8 cellular contexts compared by ENCODE assay signal in the genomic region with DNA sequence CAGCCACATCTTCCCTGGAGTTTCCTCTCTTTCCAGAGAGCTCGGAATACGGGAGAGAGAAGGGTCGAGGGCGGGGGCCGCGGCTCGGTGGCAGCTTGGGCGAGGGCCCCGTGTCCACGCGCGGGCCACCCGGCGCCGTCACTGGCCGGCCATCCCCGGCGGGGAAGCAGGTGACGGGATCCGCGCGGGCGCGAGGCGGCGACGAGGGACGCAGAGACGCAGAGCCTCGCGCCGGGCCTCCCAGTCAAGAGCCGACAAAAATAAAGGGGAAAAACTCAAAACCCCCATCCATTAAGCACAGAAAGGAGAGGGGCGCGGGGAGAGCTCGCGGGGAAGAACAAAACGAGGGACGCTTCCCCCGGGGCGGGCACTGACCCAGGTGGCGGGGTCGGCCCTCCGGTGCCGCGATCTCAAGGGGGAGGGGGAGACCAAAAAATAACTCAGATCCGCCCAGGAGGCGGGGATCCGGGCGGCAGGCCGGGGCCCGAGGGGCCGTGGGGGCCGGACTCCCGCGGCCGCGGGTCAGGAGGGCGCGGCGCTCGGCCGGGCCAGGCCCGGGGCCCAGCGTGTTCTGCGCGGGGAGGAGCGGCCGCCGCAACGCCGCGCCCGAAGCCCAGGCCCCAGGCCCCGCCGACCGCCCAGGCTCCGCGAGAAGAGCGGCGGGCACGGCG. TPM values are rescaled to one million over a fixed set of nuclear protein-coding genes. Genes with fewer than 3 reads are reported as not detected.
DNase-seq lines count a peak whose midpoint lies in the region; ATAC-seq and TF ChIP-seq lines count a peak whose summit lies in the region.

No MANE protein-coding gene starts in this region.

- peaks cover 37% of the 10 kb centered on the region for H3K4me1 Mint-ChIP-seq in activated naive CD8-positive, alpha-beta T cell treated with anti-CD3 and anti-CD28 coated beads, Interleukin-2, amount 50 U/mL, for 24 hours

- peak overlapping the region; percentile 88 for H3K4me3 Mint-ChIP-seq in activated naive CD8-positive, alpha-beta T cell treated with anti-CD3 and anti-CD28 coated beads, Interleukin-2, amount 50 U/mL, for 24 hours

- peaks cover 19 to 23% (median 22%) of the 10 kb centered on the region in 11 experiments; a peak in 21 of 22 replicates for H3K36me3 ChIP-seq in BLaER1 treated with 17β-estradiol and CSF1 and Interleukin-3, amounts not matched to agents 10 nM and 100 nM

- peak overlapping the region; percentile 92 for H3K27ac Mint-ChIP-seq in activated naive CD8-positive, alpha-beta T cell treated with anti-CD3 and anti-CD28 coated beads, Interleukin-2, amount 50 U/mL, for 24 hours

- under 1% methylated on average over 83 of the region's 83 CpGs for WGBS in right cardiac atrium

- intact Hi-C loops in right cardiac atrium (cut with DNase I): loop anchor here in 2 of 4 donors (5.0 to 10.0 kb wide), 3 partner anchors 58 to 82 kb away; a partner anchor contains a TSS

- peaks cover 0 to 36% (median 17%) of the 10 kb centered on the region in 11 experiments; a peak in 8 of 22 replicates for H4K20me1 ChIP-seq in BLaER1 treated with 17β-estradiol and CSF1 and Interleukin-3, amounts not matched to agents 10 nM and 100 nM

- ATAC-seq in HG03342 (IDR thresholded peaks at IDR 0.05; ENCODE audit: unreplicated experiment): peak; percentile 35
- peak; percentile 9 for ATAC-seq in SK-N-SH treated with all-trans-retinoic acid at 6 μM for 48 hours
- peak; percentile 24 for ATAC-seq in activated naive CD8-positive, alpha-beta T cell treated with anti-CD3 and anti-CD28 coated beads, Interleukin-2, amount 50 U/mL, for 24 hours
- peak; percentile 44 to 78 for ATAC-seq in right cardiac atrium

- H3K4me1 ChIP-seq in BLaER1 treated with 17β-estradiol and CSF1 and Interleukin-3, amounts not matched to agents 10 nM and 100 nM: peaks cover 4 to 32% (median 20%) of the 10 kb centered on the region in 10 experiments; a peak in 19 of 20 replicates
- H3K4me1 ChIP-seq in right cardiac atrium (ENCODE audit: control insufficient read depth, insufficient read depth, low read length): no peaks in the 10 kb centered on the region

- peak; percentile 10 for DNase-seq in GM19240 (ENCODE audit: insufficient read length, low spot score)
- DNase-seq in activated naive CD8-positive, alpha-beta T cell treated with anti-CD3 and anti-CD28 coated beads, Interleukin-2, amount 50 U/mL, for 24 hours: peak; percentile 64
- DNase-seq in right cardiac atrium: peak; percentile 68 to 85 (median 84)
- peak; percentile 82 for DNase-seq in retina
- no peak for DNase-seq in kidney tubule cell (ENCODE audit: low spot score)

- H3K27me3 ChIP-seq in BLaER1 treated with 17β-estradiol and CSF1 and Interleukin-3, amounts not matched to agents 10 nM and 100 nM: no peaks in the 10 kb centered on the region
- H3K27me3 ChIP-seq in right cardiac atrium (ENCODE audit: control insufficient read depth, insufficient read depth): no peaks in the 10 kb centered on the region

- H3K36me3 Mint-ChIP-seq in activated naive CD8-positive, alpha-beta T cell treated with anti-CD3 and anti-CD28 coated beads, Interleukin-2, amount 50 U/mL, for 24 hours (ENCODE audit: low read depth): peaks cover 9% of the 10 kb centered on the region

- no peaks in the 10 kb centered on the region for H3K27me3 Mint-ChIP-seq in activated naive CD8-positive, alpha-beta T cell treated with anti-CD3 and anti-CD28 coated beads, Interleukin-2, amount 50 U/mL, for 24 hours

- peak overlapping the region; percentile 94 to 99 (median 96) for H3K27ac ChIP-seq in BLaER1 treated with 17β-estradiol and CSF1 and Interleukin-3, amounts not matched to agents 10 nM and 100 nM
- H3K27ac ChIP-seq in right cardiac atrium (ENCODE audit: low read length): peak overlapping the region; percentile 97

- H3K9ac ChIP-seq in BLaER1 treated with 17β-estradiol and CSF1 and Interleukin-3, amounts not matched to agents 10 nM and 100 nM: peak overlapping the region; percentile 93 to 99 (median 97)

- H3K4me3 ChIP-seq in BLaER1 treated with 17β-estradiol and CSF1 and Interleukin-3, amounts not matched to agents 10 nM and 100 nM: peak overlapping the region; percentile 85 to 97 (median 88)
- peak overlapping the region; percentile 82 for H3K4me3 ChIP-seq in right cardiac atrium (ENCODE audit: low read length)

- H3K9me3 Mint-ChIP-seq in activated naive CD8-positive, alpha-beta T cell treated with anti-CD3 and anti-CD28 coated beads, Interleukin-2, amount 50 U/mL, for 24 hours: no peaks in the 10 kb centered on the region

- peak overlapping the region; percentile 76 to 96 (median 88) for H3K4me2 ChIP-seq in BLaER1 treated with 17β-estradiol and CSF1 and Interleukin-3, amounts not matched to agents 10 nM and 100 nM

- H3K9me3 ChIP-seq in BLaER1 treated with 17β-estradiol and CSF1 and Interleukin-3, amounts not matched to agents 10 nM and 100 nM (replicated peaks in 1 of 11): no peaks in the 10 kb centered on the region
- no peaks in the 10 kb centered on the region for H3K9me3 ChIP-seq in right cardiac atrium (ENCODE audit: control insufficient read depth, low read length)

TF ChIP-seq in SK-N-SH treated with all-trans-retinoic acid at 6 μM for 48 hours, 23 proteins besides CTCF, POLR2A, EP300 and RAD21:
- TF ChIP-seq ZFP30 (CRISPR knock-in tag; IDR thresholded peaks at IDR 0.05): no peak
- no peak for TF ChIP-seq OSR1 (CRISPR knock-in tag; IDR thresholded peaks at IDR 0.05)
- TF ChIP-seq ZNF565 (CRISPR knock-in tag; conservative IDR thresholded peaks at IDR 0.05; ENCODE audit: low read depth): no peak
- no peak for TF ChIP-seq ZNF8 (CRISPR knock-in tag; IDR thresholded peaks at IDR 0.05)
TF ChIP-seq in SK-N-SH treated with all-trans-retinoic acid at 6 μM for 48 hours: peak in this region for 0.

RNA-seq across cellular contexts. Expression of a gene that starts 0.7 kb away (rescaled TPM):
- 10 to 100 TPM; 37.1 to 46.2 (median 43.5) TPM for total RNA-seq in right cardiac atrium
- 39.3 TPM for polyA plus RNA-seq in right cardiac atrium

RNA-seq across cellular contexts. Expression of a gene that starts 59.8 kb away (rescaled TPM):
- total RNA-seq in right cardiac atrium: 100 to 1,000 TPM; 144 to 164 (median 155) TPM
- polyA plus RNA-seq in right cardiac atrium: 89.7 TPM

Comparison
In these comparisons a context has a peak if more than half of its experiments do, and no peak if none do; other contexts are left out.
1. ATAC-seq: peak in every context shown above with its lines; median percentile 61 in right cardiac atrium; 35 in HG03342; 24 in activated naive CD8-positive, alpha-beta T cell treated with anti-CD3 and anti-CD28 coated beads, Interleukin-2, amount 50 U/mL, for 24 hours; 9 in SK-N-SH treated with all-trans-retinoic acid at 6 μM for 48 hours.